Comparison of ENCODE assay signal across 8 cellular contexts in genomic region chr9:127561491-127562270, GRCh38. TPM values are rescaled to one million over a fixed set of nuclear protein-coding genes. Genes with fewer than 3 reads are reported as not detected.
A peak's percentile ranks its signal among the peaks of the same experiment; 100 is the strongest.
DNase-seq lines count a peak whose midpoint lies in the region; ATAC-seq, FAIRE-seq and TF ChIP-seq lines count a peak whose summit lies in the region.

No MANE protein-coding gene starts in this region.

- H3K36me3 ChIP-seq in SJSA1, result peaks cover 73% of the 10 kb centered on the region
- H3K36me3 ChIP-seq in mucosa of stomach (ENCODE audit: control insufficient read depth, insufficient read depth, low read length), result peaks cover 9% of the 10 kb centered on the region

- H3K27ac Mint-ChIP-seq in effector memory CD8-positive, alpha-beta T cell, result peak overlapping the region; percentile 38 to 82

- H3K4me3 ChIP-seq in SJSA1, result no peak overlapping the region
- H3K4me3 ChIP-seq in mucosa of stomach (ENCODE audit: low read length), result no peak overlapping the region

- H3K9me3 Mint-ChIP-seq in effector memory CD8-positive, alpha-beta T cell, result no peaks in the 10 kb centered on the region

- TF ChIP-seq POLR2A in H54 (IDR thresholded peaks at IDR 0.05; ENCODE audit: low read depth, low read length), result no peak
- TF ChIP-seq POLR2A in GM12891 (IDR thresholded peaks at IDR 0.05; ENCODE audit: low read depth, low read length), result no peak

- DNase-seq in H54 (ENCODE audit: insufficient read length, low spot score), result peak; percentile 98
- peak; percentile 99 for DNase-seq in SJSA1 (ENCODE audit: low read depth in 1 of 2, low spot score in 2 of 2)
- DNase-seq in effector memory CD8-positive, alpha-beta T cell, result no peak
- no peak for DNase-seq in GM12891 (ENCODE audit: insufficient read length, low spot score)

- H3K4me1 ChIP-seq in SJSA1 (replicated peaks) (peaks cover 77% of the 10 kb centered on the region), mucosa of stomach (ENCODE audit: control insufficient read depth, insufficient read depth, low read length) (peaks cover 87% of the 10 kb centered on the region)

- peak overlapping the region; percentile 30 for H3K9ac ChIP-seq in mucosa of stomach (ENCODE audit: low read length)

- peak; percentile 87 for FAIRE-seq in H54 (lab: Jason Lieb, UNC)
- no peak for FAIRE-seq in GM12891 (lab: Jason Lieb, UNC)

- H3K4me3 Mint-ChIP-seq in effector memory CD8-positive, alpha-beta T cell, result no peak overlapping the region

- no peaks in the 10 kb centered on the region for H3K27me3 Mint-ChIP-seq in effector memory CD8-positive, alpha-beta T cell

- ATAC-seq in effector memory CD8-positive, alpha-beta T cell (replicated peaks), result peak; percentile 27
- ATAC-seq in HG03571 (IDR thresholded peaks at IDR 0.05; ENCODE audit: unreplicated experiment) (no peak), GM18868 (IDR thresholded peaks at IDR 0.05; ENCODE audit: unreplicated experiment) (no peak), GM21447 (IDR thresholded peaks at IDR 0.05; ENCODE audit: unreplicated experiment) (no peak)

- no peaks in the 10 kb centered on the region for H3K27me3 ChIP-seq in SJSA1 (replicated peaks)
- no peaks in the 10 kb centered on the region for H3K27me3 ChIP-seq in mucosa of stomach (ENCODE audit: control insufficient read depth, insufficient read depth, low read length)

- peaks cover 3% of the 10 kb centered on the region for H3K36me3 Mint-ChIP-seq in effector memory CD8-positive, alpha-beta T cell (ENCODE audit: insufficient read depth)

- H3K27ac ChIP-seq in SJSA1, result peak overlapping the region; percentile 77

- peaks cover 38 to 39% of the 10 kb centered on the region in 2 donors for H3K4me1 Mint-ChIP-seq in effector memory CD8-positive, alpha-beta T cell (ENCODE audit: low read depth in 2 of 2)

- H3K9me3 ChIP-seq in SJSA1 (replicated peaks) (no peaks in the 10 kb centered on the region), mucosa of stomach (ENCODE audit: control insufficient read depth, low read length) (no peaks in the 10 kb centered on the region)

TF ChIP-seq in GM12891, 5 proteins besides CTCF, POLR2A, EP300 and RAD21:
- no peak for TF ChIP-seq TAF1 (IDR thresholded peaks at IDR 0.05; ENCODE audit: low read depth, low read length)
- TF ChIP-seq POU2F2 (IDR thresholded peaks at IDR 0.05; ENCODE audit: low read depth, low read length), result no peak
- TF ChIP-seq POLR2AphosphoS5 (IDR thresholded peaks at IDR 0.05; ENCODE audit: low read depth, low read length), result no peak
- TF ChIP-seq SPI1 (IDR thresholded peaks at IDR 0.05; ENCODE audit: low read depth, low read length), result no peak
- TF ChIP-seq PAX5 (IDR thresholded peaks at IDR 0.05; ENCODE audit: insufficient read depth, low read length, severe bottlenecking), result no peak
TF ChIP-seq in GM12891: peak in this region for 0.

RNA-seq across cellular contexts. Expression of gene STXBP1, which starts 50.4 kb away (rescaled TPM):
- total RNA-seq in SJSA1 (2014; rRNA removed; shearing (Covaris generic)), result 18.4 and 72.6 TPM in 2 replicates
- polyA plus RNA-seq in GM12891 (2012; ENCODE audit: low read depth, missing spikeins), result 0.59 TPM

Comparison
In these comparisons a context has a peak if more than half of its experiments do, and no peak if none do; other contexts are left out.
1. DNase-seq: peak in H54 (single experiment) and SJSA1 (2 of 2); none in effector memory CD8-positive, alpha-beta T cell (0 of 3) and GM12891 (single experiment).